10 cellular contexts compared by ENCODE assay signal in the genomic region with DNA sequence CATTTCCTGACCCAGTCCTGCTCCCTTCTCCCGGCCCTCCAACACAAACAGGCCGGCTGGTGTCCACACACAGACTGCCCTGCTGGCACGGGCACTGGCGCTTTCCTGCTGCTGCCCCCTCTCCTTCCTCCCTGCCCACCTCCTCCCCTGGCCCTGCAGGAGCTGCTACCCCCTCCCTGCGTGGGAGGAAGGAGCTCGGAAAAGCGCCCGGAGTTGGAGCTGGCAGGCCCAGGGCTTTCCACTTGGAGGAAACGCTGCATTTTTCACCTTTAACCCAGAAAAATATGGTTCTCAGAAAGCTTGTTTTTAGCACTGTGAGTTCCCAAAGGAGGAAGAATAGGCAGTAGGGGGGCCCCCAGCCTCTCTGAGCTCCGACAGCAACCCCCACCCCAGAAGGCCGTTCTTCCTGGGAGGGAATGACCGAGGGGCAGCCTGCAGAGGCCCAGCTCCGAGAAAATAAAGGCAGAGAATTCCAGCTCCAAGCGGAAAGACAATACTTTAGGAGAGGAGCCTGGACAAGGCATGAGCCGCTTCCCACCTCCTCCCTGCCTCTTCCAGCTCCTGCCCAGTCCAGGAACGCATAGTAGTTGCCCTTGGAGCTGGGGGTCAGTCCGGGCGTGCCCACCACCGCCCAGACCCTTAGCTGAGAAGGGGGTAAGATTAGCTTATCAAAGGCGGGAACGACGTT.
DNase-seq lines count a peak whose midpoint lies in the region; ATAC-seq lines count a peak whose summit lies in the region.
"Had no signal": no experiment of that assay in that cellular context is flagged by ENCODE, and none has a peak within 500 bp of the region (broad histone marks: within the 10 kb centered on the region; RNA-seq: fewer than 3 reads in every experiment).

No MANE protein-coding gene starts in this region.

- ATAC-seq in right cardiac atrium (peak; percentile 63 to 70), T-helper 17 cell (no peak)
- ATAC-seq: naive thymus-derived CD8-positive, alpha-beta T cell had no signal

- peaks cover 41% of the 10 kb centered on the region for H3K4me1 ChIP-seq in right cardiac atrium (ENCODE audit: control insufficient read depth, insufficient read depth, low read length)

- DNase-seq in AG08395 (ENCODE audit: low spot score) = peak; percentile 22
- peak; percentile 84 for DNase-seq in astrocyte of the hippocampus (ENCODE audit: low read depth, low spot score)
- DNase-seq in right cardiac atrium = peak; percentile 77 to 91 (median 91)
- peak in 7 of 10 donors; percentile 28 to 90 (median 54) for DNase-seq in posterior cingulate gyrus
- no peak for DNase-seq in T-helper 17 cell
- no peak for DNase-seq in SKM-1 treated with dmso at 0.1 percent for 144 hours (lab: John Stamatoyannopoulos, UW; ENCODE audit: unreplicated experiment)
- no peak for DNase-seq in stimulated activated CD4-positive, alpha-beta T cell treated with anti-CD3 and anti-CD28 coated beads, Interleukin-12 subunit alpha, Interleukin-12 subunit beta, amount 100 ng/mL, for 4 hours
- no peak for DNase-seq in activated CD4-positive, alpha-beta memory T cell treated with anti-CD3 and anti-CD28 coated beads for 36 hours
- DNase-seq: naive thymus-derived CD8-positive, alpha-beta T cell; NCI-H146 had no signal

- no peaks in the 10 kb centered on the region for H3K36me3 Mint-ChIP-seq in T-helper 17 cell (ENCODE audit: low read depth)
- no peaks in the 10 kb centered on the region for H3K36me3 Mint-ChIP-seq in activated CD4-positive, alpha-beta memory T cell treated with anti-CD3 and anti-CD28 coated beads for 36 hours
- H3K36me3 Mint-ChIP-seq: naive thymus-derived CD8-positive, alpha-beta T cell had no signal

- peaks cover 30% of the 10 kb centered on the region for H3K27me3 Mint-ChIP-seq in T-helper 17 cell
- H3K27me3 Mint-ChIP-seq in activated CD4-positive, alpha-beta memory T cell treated with anti-CD3 and anti-CD28 coated beads for 36 hours = peaks cover 23% of the 10 kb centered on the region

- H3K9me3 ChIP-seq in right cardiac atrium (ENCODE audit: control insufficient read depth, low read length) (no peaks in the 10 kb centered on the region), T-helper 17 cell (ENCODE audit: control insufficient read depth, low read length, poor library complexity, severe bottlenecking) (no peaks in the 10 kb centered on the region)

- H3K4me1 Mint-ChIP-seq in T-helper 17 cell = no peaks in the 10 kb centered on the region
- no peaks in the 10 kb centered on the region for H3K4me1 Mint-ChIP-seq in activated CD4-positive, alpha-beta memory T cell treated with anti-CD3 and anti-CD28 coated beads for 36 hours (ENCODE audit: low read depth)

- H3K4me3 Mint-ChIP-seq in T-helper 17 cell = no peak overlapping the region
- no peak overlapping the region for H3K4me3 Mint-ChIP-seq in activated CD4-positive, alpha-beta memory T cell treated with anti-CD3 and anti-CD28 coated beads for 36 hours
- H3K4me3 Mint-ChIP-seq: naive thymus-derived CD8-positive, alpha-beta T cell had no signal

- POLR2A ChIA-PET in activated CD4-positive, alpha-beta memory T cell treated with anti-CD3 and anti-CD28 coated beads for 36 hours (lab: Charles Lee) = no interaction called here

- peak overlapping the region; percentile 80 for H3K27ac ChIP-seq in right cardiac atrium (ENCODE audit: low read length)

- intact Hi-C loops in right cardiac atrium (cut with DNase I) = no loop called here
- intact Hi-C loops in posterior cingulate gyrus (cut with DNase I) = no loop called here
- intact Hi-C loops in activated CD4-positive, alpha-beta memory T cell treated with anti-CD3 and anti-CD28 coated beads for 36 hours (cut with micrococcal nuclease) = no loop called here

- WGBS in right cardiac atrium = 14% methylated on average over 22 of the region's 22 CpGs

- H3K9me3 Mint-ChIP-seq in activated CD4-positive, alpha-beta memory T cell treated with anti-CD3 and anti-CD28 coated beads for 36 hours = no peaks in the 10 kb centered on the region
- H3K9me3 Mint-ChIP-seq: naive thymus-derived CD8-positive, alpha-beta T cell had no signal

- CTCF ChIA-PET in activated CD4-positive, alpha-beta memory T cell treated with anti-CD3 and anti-CD28 coated beads for 36 hours (lab: Charles Lee) = interaction anchor here (3.3 kb wide), 1 partner anchor 25 kb away, joined by 14 read pairs; no protein-coding TSS in a partner anchor

- no peak overlapping the region for H3K4me3 ChIP-seq in right cardiac atrium (ENCODE audit: low read length)

- H3K27ac Mint-ChIP-seq in T-helper 17 cell = no peak overlapping the region
- no peak overlapping the region for H3K27ac Mint-ChIP-seq in activated CD4-positive, alpha-beta memory T cell treated with anti-CD3 and anti-CD28 coated beads for 36 hours

- no peaks in the 10 kb centered on the region for H3K27me3 ChIP-seq in right cardiac atrium (ENCODE audit: control insufficient read depth, insufficient read depth)

Comparison
In these comparisons a context has a peak if more than half of its experiments do, and no peak if none do; other contexts are left out.
1. DNase-seq: peak in AG08395 (single experiment), astrocyte of the hippocampus (single experiment), right cardiac atrium (3 of 3) and posterior cingulate gyrus (7 of 10); none in T-helper 17 cell (0 of 3), SKM-1 treated with dmso at 0.1 percent for 144 hours (single experiment), stimulated activated CD4-positive, alpha-beta T cell treated with anti-CD3 and anti-CD28 coated beads, Interleukin-12 subunit alpha, Interleukin-12 subunit beta, amount 100 ng/mL, for 4 hours (single experiment) and activated CD4-positive, alpha-beta memory T cell treated with anti-CD3 and anti-CD28 coated beads for 36 hours (single experiment).